9 cellular contexts compared by ENCODE assay signal in the genomic region with DNA sequence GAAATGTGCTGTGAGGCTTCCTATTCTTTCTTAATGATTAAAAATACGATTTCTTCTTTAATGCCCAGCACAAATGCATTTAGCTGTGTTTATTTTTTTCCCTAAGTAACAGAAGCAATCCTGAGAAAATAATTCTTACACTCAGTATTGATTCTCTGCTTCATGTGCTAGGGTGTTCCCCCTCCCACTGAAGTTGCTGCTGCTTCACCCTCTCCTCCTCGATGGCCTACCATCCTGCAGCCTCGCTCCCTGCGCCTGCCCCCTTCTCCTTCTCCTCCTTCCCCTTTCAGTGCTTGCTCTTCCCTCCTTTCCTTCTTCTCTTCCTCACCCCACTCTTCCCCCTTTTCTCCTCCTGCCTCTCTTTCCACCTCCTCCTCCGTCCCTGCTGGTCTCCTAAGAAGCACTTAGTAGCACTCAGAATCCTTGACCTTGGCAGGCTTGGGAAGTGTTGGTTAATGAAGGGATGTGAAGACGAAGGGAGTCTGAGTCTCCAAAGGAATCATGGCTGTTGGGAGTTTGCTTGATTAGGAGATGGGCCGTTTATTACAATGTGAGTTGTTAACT.
DNase-seq lines count a peak whose midpoint lies in the region; ATAC-seq and TF ChIP-seq lines count a peak whose summit lies in the region.
"Had no signal": no experiment of that assay in that cellular context is flagged by ENCODE, and none has a peak within 500 bp of the region (broad histone marks: within the 10 kb centered on the region; RNA-seq: fewer than 3 reads in every experiment).

No MANE protein-coding gene starts in this region.

- BruUV-seq in Panc1 (replicated peaks; lab: Mats Ljungman, UMichigan): no TSS peak

- H2AFZ ChIP-seq in smooth muscle cell (ENCODE audit: low read depth): no peak overlapping the region

- H3K36me3 ChIP-seq in Panc1 (ENCODE audit: control insufficient read depth, insufficient read depth, low read length): no peaks in the 10 kb centered on the region
- H3K36me3 ChIP-seq in esophagus squamous epithelium: no peaks in the 10 kb centered on the region
- no peaks in the 10 kb centered on the region for H3K36me3 ChIP-seq in smooth muscle cell (ENCODE audit: low read depth)

- intact Hi-C loops in Panc1 (cut with micrococcal nuclease; ENCODE audit: unreplicated experiment): no loop called here
- intact Hi-C loops in esophagus squamous epithelium (cut with DNase I): no loop called here
- intact Hi-C loops in posterior vena cava (cut with DNase I): no loop called here

- ATAC-seq in Panc1 (peak; percentile 37; the same call in 1 of the 2 replicates), HG02623 (IDR thresholded peaks at IDR 0.05; ENCODE audit: unreplicated experiment) (no peak)

- H4K20me1 ChIP-seq in smooth muscle cell (ENCODE audit: low read depth): peaks cover 88% of the 10 kb centered on the region

- H3K4me2 ChIP-seq in smooth muscle cell: peak overlapping the region; percentile 78

- CTCF ChIA-PET in Panc1 (lab: Charles Lee): no interaction called here

- no peak for TF ChIP-seq POLR2A in esophagus squamous epithelium (IDR thresholded peaks at IDR 0.05)

- no peak for TF ChIP-seq CTCF in Panc1 (IDR thresholded peaks at IDR 0.05)
- no peak for TF ChIP-seq CTCF in esophagus squamous epithelium (IDR thresholded peaks at IDR 0.05)
- no peak for TF ChIP-seq CTCF in smooth muscle cell (IDR thresholded peaks at IDR 0.05; ENCODE audit: borderline replicate concordance, insufficient read depth, poor library complexity, severe bottlenecking)

- H3K4me3 ChIP-seq in Panc1 (ENCODE audit: low read depth in 2 of 2, low read length in 2 of 2): no peak overlapping the region
- H3K4me3 ChIP-seq in esophagus squamous epithelium: no peak overlapping the region
- H3K4me3 ChIP-seq in smooth muscle cell: no peak overlapping the region

- in situ Hi-C loops in Panc1 (cut with HindIII; ENCODE audit: low pct_unique_long_range_greater_than_20kb, low sequenced_read_pairs): no loop called here

- H3K27ac ChIP-seq in Panc1 (ENCODE audit: low read length) (no peak overlapping the region), esophagus squamous epithelium (peak overlapping the region in 3 of 4 donors; percentile 20 to 62 (median 61)), smooth muscle cell (ENCODE audit: low read depth) (peak overlapping the region; percentile 76)

- H3F3A ChIP-seq in smooth muscle cell (ENCODE audit: low read depth): no peaks in the 10 kb centered on the region

- H3K27me3 ChIP-seq in Panc1 (ENCODE audit: control insufficient read depth, insufficient read depth, low read length) (no peaks in the 10 kb centered on the region), esophagus squamous epithelium (no peaks in the 10 kb centered on the region), smooth muscle cell (ENCODE audit: low read depth) (no peaks in the 10 kb centered on the region)

- no peaks in the 10 kb centered on the region for H3K9me3 ChIP-seq in Panc1 (ENCODE audit: control insufficient read depth, insufficient read depth, low read depth, low read length)
- H3K9me3 ChIP-seq in esophagus squamous epithelium: no peaks in the 10 kb centered on the region
- no peaks in the 10 kb centered on the region for H3K9me3 ChIP-seq in smooth muscle cell (replicated peaks; ENCODE audit: low read depth)

- peaks cover 40% of the 10 kb centered on the region for H3K79me2 ChIP-seq in smooth muscle cell (ENCODE audit: low read depth)

- 44 to 49% methylated on average over 7 of the region's 7 CpGs for WGBS in esophagus squamous epithelium, 2 donors
- 46% methylated on average over 7 of the region's 7 CpGs for WGBS in smooth muscle cell (ENCODE audit: low lambda C conversion rate)

- DNase-seq in NCI-H1417 (lab: John Stamatoyannopoulos, UW) (peak in 2 of 3 experiments; percentile 12 to 31), NCI-H1417 treated with DMSO at 0.1 percent for 48 hours (lab: John Stamatoyannopoulos, UW) (no peak), Panc1 (ENCODE audit: low read depth, low spot score) (no peak), esophagus squamous epithelium (lab: John Stamatoyannopoulos, UW) (no peak), smooth muscle cell (lab: John Stamatoyannopoulos, UW; ENCODE audit: unreplicated experiment) (no peak), posterior vena cava (ENCODE audit: low spot score) (no peak)
- no peak for DNase-seq in effector CD8-positive, alpha-beta T cell (lab: John Stamatoyannopoulos, UW)
- DNase-seq: hippocampal formation had no signal

- POLR2A ChIA-PET in Panc1 (lab: Charles Lee): no interaction called here

- H3K9ac ChIP-seq in smooth muscle cell (ENCODE audit: low read depth): no peak overlapping the region

- H3K4me1 ChIP-seq in Panc1 (ENCODE audit: control insufficient read depth, insufficient read depth, low read length): peaks cover 15% of the 10 kb centered on the region
- H3K4me1 ChIP-seq in esophagus squamous epithelium: peaks cover 0 to 19% (median 15%) of the 10 kb centered on the region in 3 donors
- H3K4me1 ChIP-seq in smooth muscle cell (ENCODE audit: low read depth): peaks cover 18% of the 10 kb centered on the region

Comparison
In these comparisons a context has a peak if more than half of its experiments do, and no peak if none do; other contexts are left out.
1. DNase-seq: peak in NCI-H1417 (2 of 3); none in NCI-H1417 treated with DMSO at 0.1 percent for 48 hours (single experiment), Panc1 (single experiment), esophagus squamous epithelium (single experiment), smooth muscle cell (single experiment), effector CD8-positive, alpha-beta T cell (single experiment) and posterior vena cava (single experiment).